8 cellular contexts compared by ENCODE assay signal in the genomic region with DNA sequence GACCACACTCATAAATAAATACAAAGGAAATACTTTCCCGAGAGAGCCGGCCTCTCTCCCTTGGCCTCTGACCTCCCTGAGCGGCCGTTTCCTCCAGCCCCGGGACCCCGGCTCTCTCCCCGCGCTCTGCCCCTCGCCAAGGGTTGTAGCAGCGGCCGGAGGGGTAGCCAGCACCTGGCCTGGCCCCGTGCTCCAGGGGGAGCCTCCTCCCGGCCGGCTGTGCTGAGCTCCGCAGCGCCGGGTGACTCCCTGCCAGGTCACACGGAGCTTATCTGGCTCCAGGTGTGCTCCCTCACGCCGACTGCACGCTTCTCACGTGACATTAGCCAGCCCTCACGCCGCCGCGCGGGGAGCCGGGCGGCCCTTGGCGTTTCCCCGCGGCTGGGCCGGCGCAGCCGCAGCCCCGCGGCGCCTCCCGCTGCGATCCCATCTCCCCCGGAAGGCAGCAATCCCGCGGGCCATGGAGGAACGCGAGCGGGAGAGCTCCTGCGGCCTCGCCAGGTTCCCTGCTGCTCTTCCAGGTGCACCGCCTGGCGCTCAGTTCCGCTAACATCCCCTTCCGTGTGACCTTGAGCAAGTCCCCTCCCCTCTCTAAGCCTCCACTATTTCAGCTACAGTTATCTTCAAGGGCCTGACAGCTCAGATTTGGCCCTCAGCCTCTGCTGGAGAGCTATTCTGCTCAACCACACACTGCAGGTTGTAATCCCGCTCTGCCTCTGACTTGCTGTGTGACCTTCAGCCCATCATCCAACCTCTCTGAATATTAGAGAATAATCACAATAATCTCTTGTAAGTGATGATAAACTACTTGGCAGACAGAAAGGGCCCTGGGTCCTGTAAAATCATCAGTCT.
DNase-seq lines count a peak whose midpoint lies in the region; ATAC-seq lines count a peak whose summit lies in the region.

No MANE protein-coding gene starts in this region.

- peak; percentile 46 for ATAC-seq in HG03159 (IDR thresholded peaks at IDR 0.05; ENCODE audit: unreplicated experiment)
- no peak for ATAC-seq in HG02884 (IDR thresholded peaks at IDR 0.05; ENCODE audit: unreplicated experiment)

- H3K4me3 ChIP-seq in muscle layer of duodenum (ENCODE audit: low read depth in 1 of 2, low read length in 2 of 2) = peak overlapping the region; percentile 61 to 65
- peak overlapping the region; percentile 79 to 81 for H3K4me3 ChIP-seq in stomach smooth muscle (ENCODE audit: low read length in 2 of 2)

- H3K27me3 ChIP-seq in muscle layer of duodenum (ENCODE audit: low read depth, low read length) (no peaks in the 10 kb centered on the region), stomach smooth muscle (ENCODE audit: control insufficient read depth in 1 of 2, insufficient read depth in 2 of 2, low read length in 2 of 2) (no peaks in the 10 kb centered on the region)

- peak overlapping the region; percentile 65 to 74 for H3K9ac ChIP-seq in stomach smooth muscle (ENCODE audit: low read length in 2 of 2)

- H3K27ac ChIP-seq in muscle layer of duodenum (ENCODE audit: low read length) = peak overlapping the region; percentile 89
- H3K27ac ChIP-seq in stomach smooth muscle (ENCODE audit: low read length) = peak overlapping the region; percentile 62

- DNase-seq in DMS79 treated with DMSO at 0.1 percent for 48 hours (lab: John Stamatoyannopoulos, UW) (peak; percentile 80), NCI-H774 (lab: John Stamatoyannopoulos, UW) (peak; percentile 83), epidermal melanocyte (ENCODE audit: insufficient read length, low spot score) (peak; percentile 27)
- DNase-seq in activated CD8-positive, alpha-beta memory T cell treated with anti-CD3 and anti-CD28 coated beads, Interleukin-2, amount 50 U/mL, for 1 hour (ENCODE audit: extremely low read depth) = peak; percentile 21

- no peaks in the 10 kb centered on the region for H3K36me3 ChIP-seq in muscle layer of duodenum (ENCODE audit: control insufficient read depth in 1 of 2, insufficient read depth in 2 of 2, low read length in 2 of 2)
- H3K36me3 ChIP-seq in stomach smooth muscle (ENCODE audit: control insufficient read depth in 2 of 2, insufficient read depth in 2 of 2, low read length in 2 of 2) = no peaks in the 10 kb centered on the region

- no peaks in the 10 kb centered on the region for H3K9me3 ChIP-seq in muscle layer of duodenum (ENCODE audit: control insufficient read depth in 1 of 2, low read length in 2 of 2)
- H3K9me3 ChIP-seq in stomach smooth muscle (ENCODE audit: control insufficient read depth in 2 of 2, low read length in 2 of 2) = no peaks in the 10 kb centered on the region

- H3K4me1 ChIP-seq in muscle layer of duodenum (ENCODE audit: control insufficient read depth in 1 of 2, insufficient read depth in 2 of 2, low read length in 2 of 2) = peaks cover 10 to 35% of the 10 kb centered on the region in 2 donors
- peaks cover 44% of the 10 kb centered on the region for H3K4me1 ChIP-seq in stomach smooth muscle (ENCODE audit: control insufficient read depth, insufficient read depth, low read length)

Comparison
In these comparisons a context has a peak if more than half of its experiments do, and no peak if none do; other contexts are left out.
1. DNase-seq: peak in every context shown above with its lines; median percentile 83 in NCI-H774; 80 in DMS79 treated with DMSO at 0.1 percent for 48 hours; 27 in epidermal melanocyte; 21 in activated CD8-positive, alpha-beta memory T cell treated with anti-CD3 and anti-CD28 coated beads, Interleukin-2, amount 50 U/mL, for 1 hour.